2 cellular contexts compared by ENCODE assay signal in genomic region chr9:34590376-34591090, GRCh38.
TF ChIP-seq lines count a peak whose summit lies in the region.

No MANE protein-coding gene starts in this region.

TF ChIP-seq in A549, 52 proteins besides CTCF, POLR2A, EP300 and RAD21:
- TF ChIP-seq ESRRA (IDR thresholded peaks at IDR 0.05; ENCODE audit: borderline replicate concordance, low read length): no peak

TF ChIP-seq in SK-N-SH, 30 proteins besides CTCF, POLR2A, EP300 and RAD21:
- TF ChIP-seq MXI1 (IDR thresholded peaks at IDR 0.05; ENCODE audit: low read depth, low read length) (no peak), GABPA (IDR thresholded peaks at IDR 0.05; ENCODE audit: low read depth) (no peak), MEF2A (IDR thresholded peaks at IDR 0.05; ENCODE audit: borderline replicate concordance, low read depth) (no peak), RCOR1 (IDR thresholded peaks at IDR 0.05; ENCODE audit: low read length) (no peak), YY1 (IDR thresholded peaks at IDR 0.05; ENCODE audit: low read depth) (no peak), RXRA (IDR thresholded peaks at IDR 0.05; ENCODE audit: borderline replicate concordance, low read depth) (no peak), FOSL2 (IDR thresholded peaks at IDR 0.05; ENCODE audit: borderline replicate concordance, low read depth) (no peak), RFX5 (IDR thresholded peaks at IDR 0.05; ENCODE audit: low read length) (no peak), FOXJ3 (CRISPR knock-in tag; IDR thresholded peaks at IDR 0.05) (no peak), SMC3 (IDR thresholded peaks at IDR 0.05; ENCODE audit: low read depth, low read length) (no peak)
